1 cellular context compared by ENCODE assay signal in the genomic region with DNA sequence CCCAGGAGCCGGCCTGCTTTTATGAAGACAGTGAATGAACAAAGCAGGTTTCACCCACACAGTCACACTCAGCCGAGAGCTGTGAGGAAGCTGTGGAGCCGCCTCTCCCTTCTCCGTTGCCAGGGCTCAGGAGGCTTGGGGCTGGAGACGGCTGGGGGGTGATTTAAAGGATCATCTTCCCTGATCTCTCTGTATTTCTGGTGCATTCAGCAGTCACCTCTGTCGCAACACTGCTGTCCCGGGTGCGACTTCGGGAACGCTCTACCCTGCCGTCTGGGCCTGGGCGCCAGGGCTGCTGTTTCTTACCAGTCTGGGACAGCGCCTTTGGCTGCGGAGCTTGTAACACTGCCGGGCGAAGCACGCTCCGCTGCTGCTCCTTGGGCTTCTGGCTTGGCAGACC.
TF ChIP-seq lines count a peak whose summit lies in the region.

No MANE protein-coding gene starts in this region.

TF ChIP-seq in HepG2, 621 proteins besides CTCF, POLR2A, EP300 and RAD21:
- TF ChIP-seq CEBPB (IDR thresholded peaks at IDR 0.05; ENCODE audit: borderline replicate concordance, low read depth, low read length) = peak; percentile 22; the same call in 1 of the 2 replicates
- no peak for TF ChIP-seq ZNF720 (CRISPR knock-in tag; IDR thresholded peaks at IDR 0.05)
